8 cellular contexts compared by ENCODE assay signal in the genomic region with DNA sequence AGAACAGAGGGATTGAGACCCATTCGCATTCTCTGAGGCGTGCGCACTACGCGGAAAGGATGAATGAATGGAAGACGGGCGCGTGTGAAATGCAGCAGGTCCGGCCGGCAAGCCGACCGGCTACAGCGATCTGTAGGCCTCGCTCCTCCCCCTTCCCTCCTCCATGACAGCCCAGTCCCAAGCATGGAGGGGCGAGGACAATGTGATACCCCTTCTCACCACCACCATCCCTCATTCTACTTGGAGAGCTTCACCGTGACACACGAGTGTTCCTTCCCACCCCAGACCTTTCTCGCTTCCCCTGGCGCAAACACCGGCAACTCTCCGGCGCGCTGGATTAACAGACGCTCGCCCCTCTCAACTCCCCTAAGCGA. TPM values are rescaled to one million over a fixed set of nuclear protein-coding genes. Genes with fewer than 3 reads are reported as not detected.
DNase-seq lines count a peak whose midpoint lies in the region; ATAC-seq lines count a peak whose summit lies in the region.

No MANE protein-coding gene starts in this region.

- H3K27me3 ChIP-seq in NT2/D1 (ENCODE audit: insufficient read depth, insufficient read length) = no peaks in the 10 kb centered on the region

- peaks cover 16% of the 10 kb centered on the region for H3K9me3 ChIP-seq in NT2/D1 (ENCODE audit: insufficient read depth, low read length)

- H3K4me3 ChIP-seq in NT2/D1 (ENCODE audit: insufficient read length, low read depth) = peak overlapping the region; percentile 85

- peak overlapping the region; percentile 93 for H3K9ac ChIP-seq in NT2/D1 (ENCODE audit: insufficient read length, low read depth)

- peaks cover 8% of the 10 kb centered on the region for H3K36me3 ChIP-seq in NT2/D1 (ENCODE audit: insufficient read depth, insufficient read length, low read length)

- peak; percentile 33 for ATAC-seq in HG03457 (IDR thresholded peaks at IDR 0.05; ENCODE audit: unreplicated experiment)

- DNase-seq in CD1c-positive myeloid dendritic cell (ENCODE audit: extremely low spot score) (peak; percentile 72), GM19240 (ENCODE audit: insufficient read length, low spot score) (peak; percentile 28), NT2/D1 (ENCODE audit: low read depth, low spot score) (peak; percentile 56), epithelial cell of prostate (ENCODE audit: low read depth, low spot score) (no peak), mucosa of gallbladder (ENCODE audit: low spot score) (peak; percentile 75)
- DNase-seq in activated CD8-positive, alpha-beta memory T cell treated with anti-CD3 and anti-CD28 coated beads, Interleukin-2, amount 50 U/mL, for 4 hours = peak; percentile 61
- DNase-seq in stimulated activated CD8-positive, alpha-beta memory T cell treated with anti-CD3 and anti-CD28 coated beads, Interleukin-4, amount 100 ng/mL, for 48 hours = peak; percentile 82

- no peaks in the 10 kb centered on the region for H3K4me1 ChIP-seq in NT2/D1 (ENCODE audit: insufficient read depth, insufficient read length)

- peak overlapping the region; percentile 97 for H3K27ac ChIP-seq in epithelial cell of prostate

RNA-seq across cellular contexts. Expression of a gene that starts 0.8 kb away (rescaled TPM):
- total RNA-seq in mucosa of gallbladder = 65.3 TPM
